27 cellular contexts compared by ENCODE assay signal in genomic region chr20:4504814-4505213, GRCh38.
"Had no signal": no experiment of that assay in that cellular context is flagged by ENCODE, and none has a peak within 500 bp of the region (broad histone marks: within the 10 kb centered on the region; RNA-seq: fewer than 3 reads in every experiment).

No MANE protein-coding gene starts in this region.

- FAIRE-seq: urothelium cell line had no signal

- H3K4me3 ChIP-seq: stomach, suprapubic skin, testis, thoracic aorta, thyroid gland, tibial artery, tibial nerve, transverse colon, upper lobe of left lung, upper lobe of right lung, uterus, vagina had no signal

- H3K36me3 ChIP-seq: stomach, suprapubic skin, thoracic aorta, thyroid gland, tibial artery, tibial nerve, transverse colon, upper lobe of left lung, upper lobe of right lung, uterus, vagina had no signal

- DNase-seq: stimulated activated CD4-positive, alpha-beta T cell treated with anti-CD3 and anti-CD28 coated beads, Interleukin-2, amount 100 ng/mL, for 48 hours; stimulated activated CD4-positive, alpha-beta T cell treated with anti-CD3 and anti-CD28 coated beads, Interleukin-4, amount 100 ng/mL, for 1 hour; stimulated activated CD4-positive, alpha-beta T cell treated with anti-CD3 and anti-CD28 coated beads, Interleukin-4, amount 100 ng/mL, for 24 hours; stimulated activated CD4-positive, alpha-beta T cell treated with anti-CD3 and anti-CD28 coated beads, Interleukin-4, amount 100 ng/mL, for 4 hours; stimulated activated CD8-positive, alpha-beta memory T cell treated with anti-CD3 and anti-CD28 coated beads, Interleukin-4, amount 100 ng/mL, for 48 hours; stimulated activated naive B cell treated with anti-CD40 and anti-IgM and Interleukin-4, amounts not matched to agents 10 μg/mL and 1 μg/mL and 100 μg/mL, for 72 hours; stimulated activated naive CD4-positive, alpha-beta T cell; stimulated activated naive CD4-positive, alpha-beta T cell treated with Interleukin-2 at 50 U/mL for 16 hours; stimulated activated naive CD8-positive, alpha-beta T cell treated with anti-CD3 and anti-CD28 coated beads, Interleukin-15, amount 100 ng/mL, for 72 hours; stimulated activated naive CD8-positive, alpha-beta T cell treated with anti-CD3 and anti-CD28 coated beads, Interleukin-15, Interleukin-2, amounts not matched to agents 100 U/mL and 50 U/mL, for 24 hours; stomach; substantia nigra; testis; thyroid gland; tibial artery; transverse colon; trophoblast cell; upper lobe of left lung; upper lobe of right lung; uterus had no signal

- H3K27ac ChIP-seq: stomach, suprapubic skin, testis, thoracic aorta, thyroid gland, tibial artery, tibial nerve, transverse colon, upper lobe of left lung, upper lobe of right lung, uterus, vagina had no signal

- H3K9me3 ChIP-seq: testis, thoracic aorta, thyroid gland, transverse colon, upper lobe of right lung, uterus, vagina had no signal

- H3K4me1 ChIP-seq: stomach, suprapubic skin, testis, thyroid gland, tibial nerve, transverse colon, upper lobe of left lung, upper lobe of right lung, uterus, vagina had no signal

- ATAC-seq: stimulated activated effector memory CD8-positive, alpha-beta T cell treated with anti-CD3 and anti-CD28 coated beads, Interleukin-12 subunit alpha, Interleukin-12 subunit beta, amount 100 ng/mL, for 72 hours; stimulated activated memory B cell treated with anti-CD40 and anti-IgM and Interleukin-4, amounts not matched to agents 10 μg/mL and 1 μg/mL and 100 μg/mL, for 72 hours; stimulated activated naive B cell treated with anti-CD40 and anti-IgM and Interleukin-4, amounts not matched to agents 10 μg/mL and 1 μg/mL and 100 μg/mL, for 72 hours; stimulated activated naive CD8-positive, alpha-beta T cell treated with anti-CD3 and anti-CD28 coated beads, Interleukin-15, amount 100 ng/mL, for 72 hours; stimulated activated naive CD8-positive, alpha-beta T cell treated with anti-CD3 and anti-CD28 coated beads, Interleukin-15, Interleukin-2, amounts not matched to agents 100 U/mL and 50 U/mL, for 24 hours; upper lobe of right lung had no signal

- H3K27me3 ChIP-seq: stomach, suprapubic skin, testis, thyroid gland, tibial artery, tibial nerve, transverse colon, upper lobe of left lung, upper lobe of right lung, uterus, vagina had no signal
